22 cellular contexts compared by ENCODE assay signal in genomic region chr12:113779774-113780173, GRCh38.
DNase-seq lines count a peak whose midpoint lies in the region; ATAC-seq, FAIRE-seq and TF ChIP-seq lines count a peak whose summit lies in the region.
"Had no signal": no experiment of that assay in that cellular context is flagged by ENCODE, and none has a peak within 500 bp of the region (broad histone marks: within the 10 kb centered on the region; RNA-seq: fewer than 3 reads in every experiment).

No MANE protein-coding gene starts in this region.

- CTCF ChIA-PET in H1 (lab: Charles Lee; ENCODE audit: partially characterized antibody), result interaction anchor here (0.9 kb wide), 1 partner anchor 16 kb away, joined by 3 read pairs; no protein-coding TSS in a partner anchor

- H3K23me2 ChIP-seq in H1 (ENCODE audit: low read depth, low read length), result no peaks in the 10 kb centered on the region

- H2AK5ac ChIP-seq in H1 (ENCODE audit: low read depth, low read length) (no peak overlapping the region), mesendoderm (ENCODE audit: low read length) (no peak overlapping the region), trophoblast cell (ENCODE audit: low read length) (no peak overlapping the region)

- H3K9me3 Mint-ChIP-seq in activated naive CD8-positive, alpha-beta T cell treated with anti-CD3 and anti-CD28 coated beads, Interleukin-2, amount 10 ng/mL, durations not matched to agents 7 days and 5 days, result peaks cover 6% of the 10 kb centered on the region
- H3K9me3 Mint-ChIP-seq in activated naive CD8-positive, alpha-beta T cell treated with anti-CD3 and anti-CD28 coated beads, Interleukin-2, amount 50 U/mL, for 24 hours, result peaks cover 4% of the 10 kb centered on the region
- H3K9me3 Mint-ChIP-seq: CD8-positive, alpha-beta T cell had no signal

- H3K27ac Mint-ChIP-seq in activated naive CD8-positive, alpha-beta T cell treated with anti-CD3 and anti-CD28 coated beads, Interleukin-2, amount 10 ng/mL, durations not matched to agents 7 days and 5 days, result peak overlapping the region; percentile 24
- no peak overlapping the region for H3K27ac Mint-ChIP-seq in activated naive CD8-positive, alpha-beta T cell treated with anti-CD3 and anti-CD28 coated beads, Interleukin-2, amount 50 U/mL, for 24 hours
- H3K27ac Mint-ChIP-seq: B cell; CD4-positive, alpha-beta T cell; CD8-positive, alpha-beta T cell had no signal

- no peaks in the 10 kb centered on the region for H3K4me1 Mint-ChIP-seq in activated naive CD8-positive, alpha-beta T cell treated with anti-CD3 and anti-CD28 coated beads, Interleukin-2, amount 10 ng/mL, durations not matched to agents 7 days and 5 days
- no peaks in the 10 kb centered on the region for H3K4me1 Mint-ChIP-seq in activated naive CD8-positive, alpha-beta T cell treated with anti-CD3 and anti-CD28 coated beads, Interleukin-2, amount 50 U/mL, for 24 hours
- H3K4me1 Mint-ChIP-seq: B cell had no signal

- no peak for DNase-seq in activated naive CD8-positive, alpha-beta T cell treated with anti-CD3 and anti-CD28 coated beads, Interleukin-2, amount 10 ng/mL, durations not matched to agents 7 days and 5 days
- DNase-seq in activated naive CD8-positive, alpha-beta T cell treated with anti-CD3 and anti-CD28 coated beads, Interleukin-2, amount 50 U/mL, for 24 hours, result no peak
- DNase-seq in H1 (ENCODE audit: low read depth in 1 of 2, low spot score in 2 of 2) (no peak), mesendoderm (no peak), trophoblast cell (no peak), HK-2 (ENCODE audit: unreplicated experiment) (no peak), H54 (ENCODE audit: insufficient read length, low spot score) (no peak)
- DNase-seq: AML-193; Caco-2; Calu3; CD4-positive, alpha-beta T cell; CD8-positive, alpha-beta T cell; DMS79 treated with DMSO at 0.1 percent for 48 hours; GF-D8 had no signal

- H4K91ac ChIP-seq in H1 (replicated peaks; ENCODE audit: insufficient read length, low read length) (no peak overlapping the region), trophoblast cell (ENCODE audit: low read depth, low read length) (no peak overlapping the region)

- no peaks in the 10 kb centered on the region for H3K27me3 ChIP-seq in H1 (replicated peaks in 1 of 4; ENCODE audit: control insufficient read depth in 3 of 4, extremely low read depth in 1 of 4, insufficient read depth in 3 of 4, low read length in 3 of 4)
- H3K27me3 ChIP-seq in mesendoderm (ENCODE audit: insufficient read depth, low read length, poor library complexity), result no peaks in the 10 kb centered on the region
- H3K27me3 ChIP-seq in trophoblast cell (ENCODE audit: insufficient read depth, low read length), result no peaks in the 10 kb centered on the region
- H3K27me3 ChIP-seq: BLaER1 treated with 17β-estradiol and CSF1 and Interleukin-3, amounts not matched to agents 10 nM and 100 nM had no signal

- no peak overlapping the region for H3K27ac ChIP-seq in H1 (ENCODE audit: low read depth, low read length)
- peak overlapping the region; percentile 47 for H3K27ac ChIP-seq in mesendoderm (ENCODE audit: low read depth, low read length)
- no peak overlapping the region for H3K27ac ChIP-seq in trophoblast cell (ENCODE audit: low read depth, low read length)
- H3K27ac ChIP-seq: 22Rv1; A549; BLaER1 treated with 17β-estradiol and CSF1 and Interleukin-3, amounts not matched to agents 10 nM and 100 nM; C4-2B had no signal

- H3K23ac ChIP-seq in H1 (ENCODE audit: insufficient read length), result no peak overlapping the region
- H3K23ac ChIP-seq in mesendoderm (ENCODE audit: low read length), result no peak overlapping the region
- H3K23ac ChIP-seq in trophoblast cell (ENCODE audit: low read length), result peak overlapping the region; percentile 43

- H3K79me1 ChIP-seq in H1 (ENCODE audit: low read depth, low read length) (no peaks in the 10 kb centered on the region), mesendoderm (ENCODE audit: low read length) (no peaks in the 10 kb centered on the region), trophoblast cell (ENCODE audit: low read length) (no peaks in the 10 kb centered on the region)

- H3K9ac ChIP-seq in H1 (replicated peaks in 1 of 4; ENCODE audit: extremely low read depth in 1 of 4, low read depth in 3 of 4, low read length in 3 of 4), result no peak overlapping the region
- H3K9ac ChIP-seq in mesendoderm (ENCODE audit: low read length), result no peak overlapping the region
- no peak overlapping the region for H3K9ac ChIP-seq in trophoblast cell (ENCODE audit: low read length)
- H3K9ac ChIP-seq: BLaER1 treated with 17β-estradiol and CSF1 and Interleukin-3, amounts not matched to agents 10 nM and 100 nM had no signal

- no peak overlapping the region for H2BK120ac ChIP-seq in H1 (replicated peaks; ENCODE audit: low read depth, low read length)
- peak overlapping the region; percentile 21 for H2BK120ac ChIP-seq in mesendoderm (ENCODE audit: low read depth, low read length)
- no peak overlapping the region for H2BK120ac ChIP-seq in trophoblast cell (ENCODE audit: insufficient read depth, low read length, poor library complexity)

- H3K14ac ChIP-seq in H1 (ENCODE audit: insufficient read length) (no peak overlapping the region), trophoblast cell (ENCODE audit: low read length) (no peak overlapping the region)

- H3K4me3 ChIP-seq in H1 (ENCODE audit: extremely low read depth in 1 of 4, insufficient read depth in 2 of 4, low read depth in 3 of 4, low read length in 4 of 4), result no peak overlapping the region
- H3K4me3 ChIP-seq in mesendoderm (ENCODE audit: low read length), result no peak overlapping the region
- H3K4me3 ChIP-seq in trophoblast cell (ENCODE audit: low read depth, low read length), result no peak overlapping the region
- H3K4me3 ChIP-seq: A549; BLaER1 treated with 17β-estradiol and CSF1 and Interleukin-3, amounts not matched to agents 10 nM and 100 nM had no signal

- H2BK12ac ChIP-seq in H1 (ENCODE audit: low read depth, low read length), result no peak overlapping the region
- H2BK12ac ChIP-seq in trophoblast cell (ENCODE audit: low read length), result no peak overlapping the region

- no peak for TF ChIP-seq CTCF in H1 (IDR thresholded peaks at IDR 0.05; ENCODE audit: control extremely low read depth in 1 of 3, insufficient read depth in 1 of 3, low read depth in 1 of 3, low read length in 3 of 3)

- H3K79me2 ChIP-seq in H1 (ENCODE audit: control insufficient read depth in 1 of 2, insufficient read depth in 2 of 2, low read length in 2 of 2), result no peaks in the 10 kb centered on the region
- no peaks in the 10 kb centered on the region for H3K79me2 ChIP-seq in mesendoderm (ENCODE audit: control insufficient read depth, insufficient read depth, low read length)
- H3K79me2 ChIP-seq in trophoblast cell (ENCODE audit: control insufficient read depth, insufficient read depth, low read length, poor library complexity), result no peaks in the 10 kb centered on the region

- H2BK5ac ChIP-seq in H1 (ENCODE audit: low read depth, low read length) (0 out of 2 replicates have a peak overlapping the region, but pooled peaks have one; percentile 14), mesendoderm (ENCODE audit: low read length) (no peak overlapping the region), trophoblast cell (ENCODE audit: low read depth, low read length, poor library complexity) (no peak overlapping the region)

- no peak for TF ChIP-seq EP300 in H1 (IDR thresholded peaks at IDR 0.05; ENCODE audit: borderline replicate concordance in 1 of 2, low read depth in 2 of 2, low read length in 2 of 2)

- H3K18ac ChIP-seq in H1 (ENCODE audit: extremely low read depth, low read length), result peak overlapping the region; percentile 17; the same call in 1 of the 2 replicates
- H3K18ac ChIP-seq in mesendoderm (ENCODE audit: low read length), result no peak overlapping the region
- H3K18ac ChIP-seq in trophoblast cell (ENCODE audit: low read length), result no peak overlapping the region

- ATAC-seq in activated naive CD8-positive, alpha-beta T cell treated with anti-CD3 and anti-CD28 coated beads, Interleukin-2, amount 10 ng/mL, durations not matched to agents 7 days and 5 days (ENCODE audit: low read depth), result no peak
- no peak for ATAC-seq in activated naive CD8-positive, alpha-beta T cell treated with anti-CD3 and anti-CD28 coated beads, Interleukin-2, amount 50 U/mL, for 24 hours
- ATAC-seq: A549; CD8-positive, alpha-beta T cell had no signal

- FAIRE-seq in H1 (lab: Jason Lieb, UNC) (no peak), H54 (lab: Jason Lieb, UNC) (no peak)
- FAIRE-seq: A549, D721Med, G401.6, GM12891 had no signal

- peak overlapping the region; percentile 56; the same call in 1 of the 2 replicates for H2BK20ac ChIP-seq in H1 (ENCODE audit: low read length)

- H3K56ac ChIP-seq in H1 (replicated peaks; ENCODE audit: insufficient read length, low read depth, low read length), result no peak overlapping the region
- H3K56ac ChIP-seq in mesendoderm (ENCODE audit: low read length), result no peak overlapping the region

- POLR2A ChIA-PET in activated naive CD8-positive, alpha-beta T cell treated with anti-CD3 and anti-CD28 coated beads, Interleukin-2, amount 10 ng/mL, durations not matched to agents 7 days and 5 days (lab: Charles Lee), result interaction anchor here (0.5 kb wide), 1 partner anchor 363 kb away, joined by 4 read pairs; no protein-coding TSS in a partner anchor
- POLR2A ChIA-PET in H1 (lab: Charles Lee; ENCODE audit: partially characterized antibody), result interaction anchor here (0.5 kb wide), 1 partner anchor 238 kb away, joined by 3 read pairs; no protein-coding TSS in a partner anchor

- no peak overlapping the region for H3K4me2 ChIP-seq in H1 (ENCODE audit: insufficient read depth in 1 of 2, low read depth in 2 of 2, low read length in 2 of 2)
- H3K4me2 ChIP-seq in mesendoderm (ENCODE audit: low read length), result no peak overlapping the region
- H3K4me2 ChIP-seq in trophoblast cell (ENCODE audit: low read length), result no peak overlapping the region
- H3K4me2 ChIP-seq: A549; BLaER1 treated with 17β-estradiol and CSF1 and Interleukin-3, amounts not matched to agents 10 nM and 100 nM had no signal

- H3K4ac ChIP-seq in H1 (replicated peaks; ENCODE audit: insufficient read length, low read depth, low read length) (no peak overlapping the region), mesendoderm (ENCODE audit: low read depth, low read length) (no peak overlapping the region), trophoblast cell (ENCODE audit: low read depth, low read length) (no peak overlapping the region)

- H3K4me3 Mint-ChIP-seq in activated naive CD8-positive, alpha-beta T cell treated with anti-CD3 and anti-CD28 coated beads, Interleukin-2, amount 10 ng/mL, durations not matched to agents 7 days and 5 days, result no peak overlapping the region
- no peak overlapping the region for H3K4me3 Mint-ChIP-seq in activated naive CD8-positive, alpha-beta T cell treated with anti-CD3 and anti-CD28 coated beads, Interleukin-2, amount 50 U/mL, for 24 hours
- H3K4me3 Mint-ChIP-seq: B cell; CD4-positive, alpha-beta T cell; CD8-positive, alpha-beta T cell had no signal

- H4K8ac ChIP-seq in H1 (ENCODE audit: extremely low read depth, insufficient read depth, low read length) (no peak overlapping the region), mesendoderm (ENCODE audit: low read depth, low read length) (no peak overlapping the region), trophoblast cell (ENCODE audit: low read depth, low read length) (no peak overlapping the region)

- H4K12ac ChIP-seq in trophoblast cell (ENCODE audit: low read depth, low read length), result no peak overlapping the region

- no peaks in the 10 kb centered on the region for H3K36me3 Mint-ChIP-seq in activated naive CD8-positive, alpha-beta T cell treated with anti-CD3 and anti-CD28 coated beads, Interleukin-2, amount 10 ng/mL, durations not matched to agents 7 days and 5 days
- H3K36me3 Mint-ChIP-seq in activated naive CD8-positive, alpha-beta T cell treated with anti-CD3 and anti-CD28 coated beads, Interleukin-2, amount 50 U/mL, for 24 hours (ENCODE audit: low read depth), result no peaks in the 10 kb centered on the region
- H3K36me3 Mint-ChIP-seq: CD8-positive, alpha-beta T cell had no signal

- H3K9me3 ChIP-seq in H1 (ENCODE audit: insufficient read depth in 2 of 2, low read depth in 1 of 2, low read length in 1 of 2) (no peaks in the 10 kb centered on the region), trophoblast cell (ENCODE audit: insufficient read depth, low read depth, low read length) (no peaks in the 10 kb centered on the region)
- H3K9me3 ChIP-seq: A549; BLaER1 treated with 17β-estradiol and CSF1 and Interleukin-3, amounts not matched to agents 10 nM and 100 nM; Caco-2 had no signal

- TF ChIP-seq POLR2A in H1 (IDR thresholded peaks at IDR 0.05; ENCODE audit: control extremely low read depth in 1 of 2, low read depth in 2 of 2, low read length in 2 of 2), result no peak
- TF ChIP-seq POLR2A in H54 (IDR thresholded peaks at IDR 0.05; ENCODE audit: low read depth, low read length), result no peak

- no peak for TF ChIP-seq RAD21 in H1 (IDR thresholded peaks at IDR 0.05 in 1 of 2, conservative IDR thresholded peaks at IDR 0.05 in 1 of 2; ENCODE audit: low read depth in 2 of 2, low read length in 2 of 2)

- H3K27me3 Mint-ChIP-seq in activated naive CD8-positive, alpha-beta T cell treated with anti-CD3 and anti-CD28 coated beads, Interleukin-2, amount 10 ng/mL, durations not matched to agents 7 days and 5 days, result peaks cover 9% of the 10 kb centered on the region
- peaks cover 37% of the 10 kb centered on the region for H3K27me3 Mint-ChIP-seq in activated naive CD8-positive, alpha-beta T cell treated with anti-CD3 and anti-CD28 coated beads, Interleukin-2, amount 50 U/mL, for 24 hours

- peaks cover 0 to 8% (median under 1%) of the 10 kb centered on the region in 4 experiments; a peak in 1 of 7 replicates for H3K4me1 ChIP-seq in H1 (replicated peaks in 1 of 4; ENCODE audit: control insufficient read depth in 3 of 4, insufficient read depth in 4 of 4, low read length in 3 of 4)
- peaks cover 3% of the 10 kb centered on the region for H3K4me1 ChIP-seq in mesendoderm (ENCODE audit: control insufficient read depth, low read depth, low read length)
- no peaks in the 10 kb centered on the region for H3K4me1 ChIP-seq in trophoblast cell (ENCODE audit: control insufficient read depth in 1 of 2, insufficient read depth in 2 of 2, low read length in 2 of 2)
- H3K4me1 ChIP-seq: BLaER1 treated with 17β-estradiol and CSF1 and Interleukin-3, amounts not matched to agents 10 nM and 100 nM; Caco-2 had no signal

- H4K20me1 ChIP-seq in H1 (replicated peaks in 1 of 2; ENCODE audit: control insufficient read depth in 1 of 2, insufficient read depth in 2 of 2, low read length in 2 of 2), result no peaks in the 10 kb centered on the region
- H4K20me1 ChIP-seq: BLaER1 treated with 17β-estradiol and CSF1 and Interleukin-3, amounts not matched to agents 10 nM and 100 nM had no signal

- H3K36me3 ChIP-seq in H1 (ENCODE audit: control insufficient read depth in 2 of 4, insufficient read depth in 4 of 4, low read length in 3 of 4), result no peaks in the 10 kb centered on the region
- H3K36me3 ChIP-seq in mesendoderm (ENCODE audit: control insufficient read depth, insufficient read depth, low read length), result no peaks in the 10 kb centered on the region
- H3K36me3 ChIP-seq in trophoblast cell (ENCODE audit: control insufficient read depth in 1 of 2, insufficient read depth in 2 of 2, low read length in 2 of 2), result no peaks in the 10 kb centered on the region
- H3K36me3 ChIP-seq: BLaER1 treated with 17β-estradiol and CSF1 and Interleukin-3, amounts not matched to agents 10 nM and 100 nM had no signal

- H2BK15ac ChIP-seq in H1 (ENCODE audit: low read length) (no peak overlapping the region), mesendoderm (replicated peaks; ENCODE audit: low read depth) (no peak overlapping the region)

- WGBS in H1 (ENCODE audit: extremely low coverage in 1 of 2, insufficient coverage in 1 of 2, insufficient read length in 1 of 2, insufficient replicate concordance in 2 of 2, low coverage in 1 of 2, low lambda C conversion rate in 2 of 2, missing lambda C conversion rate in 1 of 2), 2 experiments, result 82% methylated on average over 2 of the region's 2 CpGs; no CpG with 5 or more reads in 1 of the 2 experiments
- 100% methylated on average over 1 of the region's 2 CpGs for WGBS in mesendoderm (ENCODE audit: extremely low coverage, insufficient coverage, low lambda C conversion rate)
- no CpG with 5 or more reads among the region's 2 CpGs for WGBS in trophoblast cell (ENCODE audit: extremely low coverage, insufficient coverage, insufficient read length)

- H2AFZ ChIP-seq in H1 (ENCODE audit: low read length) (no peak overlapping the region), trophoblast cell (ENCODE audit: insufficient read depth, low read length, poor library complexity) (no peak overlapping the region)

- H4K5ac ChIP-seq in H1 (ENCODE audit: insufficient read length, low read depth, low read length) (no peak overlapping the region), mesendoderm (ENCODE audit: low read length) (no peak overlapping the region)
